ENCODE assay signal across 1 cellular context in the genomic region with DNA sequence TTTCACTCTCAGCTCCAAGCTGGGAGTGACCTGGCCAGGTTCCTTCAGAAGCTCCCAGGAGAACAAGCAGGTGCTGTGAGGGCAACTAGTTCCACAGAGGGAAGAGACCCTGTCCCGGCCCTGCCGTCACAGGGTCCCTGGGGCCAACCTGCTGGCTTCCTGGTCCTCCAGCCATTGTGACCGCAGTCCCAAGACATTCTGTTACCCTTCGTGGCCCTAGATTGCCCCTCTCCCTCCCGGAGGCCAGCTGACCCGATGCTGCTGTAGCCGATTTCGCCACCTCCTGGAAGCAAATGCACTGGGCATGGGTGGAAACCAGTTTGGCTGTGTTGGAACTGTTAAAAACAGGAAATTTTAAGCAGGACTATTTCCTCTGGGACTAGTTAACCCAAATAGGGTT.
TF ChIP-seq lines count a peak whose summit lies in the region.

No MANE protein-coding gene starts in this region.

TF ChIP-seq in GM23338, 12 proteins besides CTCF, POLR2A, EP300 and RAD21 (continued from another document):
- TF ChIP-seq, protein P1, sequence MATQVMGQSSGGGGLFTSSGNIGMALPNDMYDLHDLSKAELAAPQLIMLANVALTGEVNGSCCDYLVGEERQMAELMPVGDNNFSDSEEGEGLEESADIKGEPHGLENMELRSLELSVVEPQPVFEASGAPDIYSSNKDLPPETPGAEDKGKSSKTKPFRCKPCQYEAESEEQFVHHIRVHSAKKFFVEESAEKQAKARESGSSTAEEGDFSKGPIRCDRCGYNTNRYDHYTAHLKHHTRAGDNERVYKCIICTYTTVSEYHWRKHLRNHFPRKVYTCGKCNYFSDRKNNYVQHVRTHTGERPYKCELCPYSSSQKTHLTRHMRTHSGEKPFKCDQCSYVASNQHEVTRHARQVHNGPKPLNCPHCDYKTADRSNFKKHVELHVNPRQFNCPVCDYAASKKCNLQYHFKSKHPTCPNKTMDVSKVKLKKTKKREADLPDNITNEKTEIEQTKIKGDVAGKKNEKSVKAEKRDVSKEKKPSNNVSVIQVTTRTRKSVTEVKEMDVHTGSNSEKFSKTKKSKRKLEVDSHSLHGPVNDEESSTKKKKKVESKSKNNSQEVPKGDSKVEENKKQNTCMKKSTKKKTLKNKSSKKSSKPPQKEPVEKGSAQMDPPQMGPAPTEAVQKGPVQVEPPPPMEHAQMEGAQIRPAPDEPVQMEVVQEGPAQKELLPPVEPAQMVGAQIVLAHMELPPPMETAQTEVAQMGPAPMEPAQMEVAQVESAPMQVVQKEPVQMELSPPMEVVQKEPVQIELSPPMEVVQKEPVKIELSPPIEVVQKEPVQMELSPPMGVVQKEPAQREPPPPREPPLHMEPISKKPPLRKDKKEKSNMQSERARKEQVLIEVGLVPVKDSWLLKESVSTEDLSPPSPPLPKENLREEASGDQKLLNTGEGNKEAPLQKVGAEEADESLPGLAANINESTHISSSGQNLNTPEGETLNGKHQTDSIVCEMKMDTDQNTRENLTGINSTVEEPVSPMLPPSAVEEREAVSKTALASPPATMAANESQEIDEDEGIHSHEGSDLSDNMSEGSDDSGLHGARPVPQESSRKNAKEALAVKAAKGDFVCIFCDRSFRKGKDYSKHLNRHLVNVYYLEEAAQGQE (IDR thresholded peaks at IDR 0.05; ENCODE audit: unreplicated experiment), result no peak
- TF ChIP-seq POLR2AphosphoS5 (IDR thresholded peaks at IDR 0.05; ENCODE audit: low read depth) (no peak), NANOG (IDR thresholded peaks at IDR 0.05; ENCODE audit: borderline replicate concordance) (no peak), JUNB (IDR thresholded peaks at IDR 0.05; ENCODE audit: unreplicated experiment) (no peak), CREB1 (CRISPR knock-in tag; IDR thresholded peaks at IDR 0.05; ENCODE audit: low read depth) (no peak), EZH2phosphoT487 (IDR thresholded peaks at IDR 0.05; ENCODE audit: unreplicated experiment) (no peak), ZNF114 (CRISPR knock-in tag; IDR thresholded peaks at IDR 0.05) (no peak)
- TF ChIP-seq, protein P2, sequence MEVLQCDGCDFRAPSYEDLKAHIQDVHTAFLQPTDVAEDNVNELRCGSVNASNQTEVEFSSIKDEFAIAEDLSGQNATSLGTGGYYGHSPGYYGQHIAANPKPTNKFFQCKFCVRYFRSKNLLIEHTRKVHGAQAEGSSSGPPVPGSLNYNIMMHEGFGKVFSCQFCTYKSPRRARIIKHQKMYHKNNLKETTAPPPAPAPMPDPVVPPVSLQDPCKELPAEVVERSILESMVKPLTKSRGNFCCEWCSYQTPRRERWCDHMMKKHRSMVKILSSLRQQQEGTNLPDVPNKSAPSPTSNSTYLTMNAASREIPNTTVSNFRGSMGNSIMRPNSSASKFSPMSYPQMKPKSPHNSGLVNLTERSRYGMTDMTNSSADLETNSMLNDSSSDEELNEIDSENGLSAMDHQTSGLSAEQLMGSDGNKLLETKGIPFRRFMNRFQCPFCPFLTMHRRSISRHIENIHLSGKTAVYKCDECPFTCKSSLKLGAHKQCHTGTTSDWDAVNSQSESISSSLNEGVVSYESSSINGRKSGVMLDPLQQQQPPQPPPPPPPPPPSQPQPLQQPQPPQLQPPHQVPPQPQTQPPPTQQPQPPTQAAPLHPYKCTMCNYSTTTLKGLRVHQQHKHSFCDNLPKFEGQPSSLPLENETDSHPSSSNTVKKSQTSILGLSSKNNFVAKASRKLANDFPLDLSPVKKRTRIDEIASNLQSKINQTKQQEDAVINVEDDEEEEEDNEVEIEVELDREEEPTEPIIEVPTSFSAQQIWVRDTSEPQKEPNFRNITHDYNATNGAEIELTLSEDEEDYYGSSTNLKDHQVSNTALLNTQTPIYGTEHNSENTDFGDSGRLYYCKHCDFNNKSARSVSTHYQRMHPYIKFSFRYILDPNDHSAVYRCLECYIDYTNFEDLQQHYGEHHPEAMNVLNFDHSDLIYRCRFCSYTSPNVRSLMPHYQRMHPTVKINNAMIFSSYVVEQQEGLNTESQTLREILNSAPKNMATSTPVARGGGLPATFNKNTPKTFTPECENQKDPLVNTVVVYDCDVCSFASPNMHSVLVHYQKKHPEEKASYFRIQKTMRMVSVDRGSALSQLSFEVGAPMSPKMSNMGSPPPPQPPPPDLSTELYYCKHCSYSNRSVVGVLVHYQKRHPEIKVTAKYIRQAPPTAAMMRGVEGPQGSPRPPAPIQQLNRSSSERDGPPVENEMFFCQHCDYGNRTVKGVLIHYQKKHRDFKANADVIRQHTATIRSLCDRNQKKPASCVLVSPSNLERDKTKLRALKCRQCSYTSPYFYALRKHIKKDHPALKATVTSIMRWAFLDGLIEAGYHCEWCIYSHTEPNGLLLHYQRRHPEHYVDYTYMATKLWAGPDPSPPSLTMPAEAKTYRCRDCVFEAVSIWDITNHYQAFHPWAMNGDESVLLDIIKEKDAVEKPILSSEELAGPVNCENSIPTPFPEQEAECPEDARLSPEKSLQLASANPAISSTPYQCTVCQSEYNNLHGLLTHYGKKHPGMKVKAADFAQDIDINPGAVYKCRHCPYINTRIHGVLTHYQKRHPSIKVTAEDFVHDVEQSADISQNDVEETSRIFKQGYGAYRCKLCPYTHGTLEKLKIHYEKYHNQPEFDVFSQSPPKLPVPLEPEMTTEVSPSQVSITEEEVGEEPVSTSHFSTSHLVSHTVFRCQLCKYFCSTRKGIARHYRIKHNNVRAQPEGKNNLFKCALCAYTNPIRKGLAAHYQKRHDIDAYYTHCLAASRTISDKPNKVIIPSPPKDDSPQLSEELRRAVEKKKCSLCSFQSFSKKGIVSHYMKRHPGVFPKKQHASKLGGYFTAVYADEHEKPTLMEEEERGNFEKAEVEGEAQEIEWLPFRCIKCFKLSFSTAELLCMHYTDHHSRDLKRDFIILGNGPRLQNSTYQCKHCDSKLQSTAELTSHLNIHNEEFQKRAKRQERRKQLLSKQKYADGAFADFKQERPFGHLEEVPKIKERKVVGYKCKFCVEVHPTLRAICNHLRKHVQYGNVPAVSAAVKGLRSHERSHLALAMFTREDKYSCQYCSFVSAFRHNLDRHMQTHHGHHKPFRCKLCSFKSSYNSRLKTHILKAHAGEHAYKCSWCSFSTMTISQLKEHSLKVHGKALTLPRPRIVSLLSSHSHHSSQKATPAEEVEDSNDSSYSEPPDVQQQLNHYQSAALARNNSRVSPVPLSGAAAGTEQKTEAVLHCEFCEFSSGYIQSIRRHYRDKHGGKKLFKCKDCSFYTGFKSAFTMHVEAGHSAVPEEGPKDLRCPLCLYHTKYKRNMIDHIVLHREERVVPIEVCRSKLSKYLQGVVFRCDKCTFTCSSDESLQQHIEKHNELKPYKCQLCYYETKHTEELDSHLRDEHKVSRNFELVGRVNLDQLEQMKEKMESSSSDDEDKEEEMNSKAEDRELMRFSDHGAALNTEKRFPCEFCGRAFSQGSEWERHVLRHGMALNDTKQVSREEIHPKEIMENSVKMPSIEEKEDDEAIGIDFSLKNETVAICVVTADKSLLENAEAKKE (CRISPR knock-in tag; IDR thresholded peaks at IDR 0.05), result no peak
